34 cellular contexts compared by ENCODE assay signal in the genomic region with DNA sequence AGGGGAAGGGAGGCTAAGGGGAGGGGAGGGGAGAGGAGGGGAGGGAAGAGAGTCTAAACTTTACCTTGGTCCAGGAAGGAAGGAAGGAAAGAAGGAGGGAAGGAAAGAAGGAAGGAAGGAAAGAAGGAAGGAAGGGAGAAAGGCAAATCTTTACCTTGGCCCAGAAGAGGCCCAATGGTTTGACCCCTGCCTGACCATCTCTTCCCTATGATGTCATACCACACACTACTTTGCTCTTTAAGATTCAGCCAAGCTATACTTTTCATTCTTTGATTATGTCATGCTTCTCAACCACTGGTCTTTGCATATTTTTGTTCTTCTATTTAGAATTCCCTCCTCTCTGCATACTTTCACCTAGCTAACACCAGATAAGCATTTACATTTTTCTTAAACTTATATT.
"Had no signal": no experiment of that assay in that cellular context is flagged by ENCODE, and none has a peak within 500 bp of the region (broad histone marks: within the 10 kb centered on the region; RNA-seq: fewer than 3 reads in every experiment).

No MANE protein-coding gene starts in this region.

- H3K36me3 ChIP-seq: MG63 had no signal

- H3K9ac ChIP-seq: KMS-11 had no signal

- H3K9me3 ChIP-seq: MG63 had no signal

- H3K27ac ChIP-seq: KMS-11 had no signal

- H3K4me3 ChIP-seq: MG63 had no signal

- H3K4me2 ChIP-seq: KMS-11 had no signal

- DNase-seq: Karpas-422, Kasumi-1, MG63, MM.1S, MV-4-11, NCI-H1048, NCI-H1092, NCI-H1092 treated with DMSO at 0.1 percent for 48 hours, NCI-H1105, NCI-H1105 treated with DMSO at 0.1 percent for 48 hours, NCI-H1417, NCI-H1417 treated with DMSO at 0.1 percent for 48 hours, NCI-H1436, NCI-H1436 treated with DMSO at 0.1 percent for 48 hours, NCI-H146, NCI-H1694, NCI-H1694 treated with DMSO at 0.1 percent for 48 hours, NCI-H187, NCI-H187 treated with DMSO at 0.1 percent for 48 hours, NCI-H1930, NCI-H2029, NCI-H2029 treated with DMSO at 0.1 percent for 48 hours, NCI-H2081, NCI-H2081 treated with DMSO at 0.1 percent for 48 hours, NCI-H2107, NCI-H2171, NCI-H2227 treated with DMSO at 0.1 percent for 48 hours, NCI-H226, NCI-H345, NCI-H446, NCI-H446 treated with DMSO at 0.1 percent for 48 hours, NCI-H510A, NCI-H510A treated with DMSO at 0.1 percent for 48 hours had no signal

- H3K27me3 ChIP-seq: MG63 had no signal
